Comparison of ENCODE assay signal across 20 cellular contexts in genomic region chr3:160090653-160091052, GRCh38.
DNase-seq lines count a peak whose midpoint lies in the region; ATAC-seq, FAIRE-seq and TF ChIP-seq lines count a peak whose summit lies in the region.
"Had no signal": no experiment of that assay in that cellular context is flagged by ENCODE, and none has a peak within 500 bp of the region (broad histone marks: within the 10 kb centered on the region; RNA-seq: fewer than 3 reads in every experiment).

No MANE protein-coding gene starts in this region.

- FAIRE-seq in bronchial epithelial cell (lab: Jason Lieb, UNC) = no peak
- FAIRE-seq: A549, G401.6, GM12891, GM18507 had no signal

- intact Hi-C loops in esophagus squamous epithelium (cut with DNase I) = no loop called here
- intact Hi-C loops in naive thymus-derived CD4-positive, alpha-beta T cell (cut with micrococcal nuclease) = no loop called here

- H3K4me3 ChIP-seq in bronchial epithelial cell (ENCODE audit: low read depth, low read length) (no peak overlapping the region), epithelial cell of esophagus (ENCODE audit: low read length) (no peak overlapping the region), esophagus squamous epithelium (no peak overlapping the region), mesendoderm (ENCODE audit: low read length) (no peak overlapping the region)
- H3K4me3 ChIP-seq in naive thymus-derived CD4-positive, alpha-beta T cell (ENCODE audit: low read length) = no peak overlapping the region
- H3K4me3 ChIP-seq: A549, BLaER1, GM23248, HAP-1 had no signal

- H3K4me1 Mint-ChIP-seq in naive thymus-derived CD4-positive, alpha-beta T cell = no peaks in the 10 kb centered on the region
- H3K4me1 Mint-ChIP-seq: CD14-positive monocyte; CD4-positive, alpha-beta memory T cell had no signal

- no peaks in the 10 kb centered on the region for H3K79me2 ChIP-seq in mesendoderm (ENCODE audit: control insufficient read depth, insufficient read depth, low read length)

- H3K4me1 ChIP-seq in esophagus squamous epithelium (peaks cover 0 to 3% (median 0%) of the 10 kb centered on the region in 3 donors), mesendoderm (ENCODE audit: control insufficient read depth, low read depth, low read length) (no peaks in the 10 kb centered on the region)
- no peaks in the 10 kb centered on the region for H3K4me1 ChIP-seq in naive thymus-derived CD4-positive, alpha-beta T cell (ENCODE audit: control insufficient read depth in 2 of 2, insufficient read depth in 2 of 2, low read length in 2 of 2)
- H3K4me1 ChIP-seq: A549, BLaER1, HAP-1 had no signal

- H3K23ac ChIP-seq in mesendoderm (ENCODE audit: low read length) = no peak overlapping the region

- H2BK120ac ChIP-seq in mesendoderm (ENCODE audit: low read depth, low read length) = no peak overlapping the region

- no peaks in the 10 kb centered on the region for H3K79me1 ChIP-seq in mesendoderm (ENCODE audit: low read length)

- POLR2A ChIA-PET in naive thymus-derived CD4-positive, alpha-beta T cell (lab: Charles Lee) = no interaction called here

- H3K4me3 Mint-ChIP-seq in naive thymus-derived CD4-positive, alpha-beta T cell = no peak overlapping the region
- H3K4me3 Mint-ChIP-seq: CD14-positive monocyte; CD4-positive, alpha-beta memory T cell had no signal

- no peak overlapping the region for H2AK5ac ChIP-seq in mesendoderm (ENCODE audit: low read length)

- DNase-seq in NCI-H82 (lab: John Stamatoyannopoulos, UW) (peak; percentile 52), NCI-H82 treated with DMSO at 0.1 percent for 48 hours (lab: John Stamatoyannopoulos, UW; ENCODE audit: unreplicated experiment) (no peak), bronchial epithelial cell (ENCODE audit: low read depth) (peak; percentile 41), epithelial cell of esophagus (ENCODE audit: low read depth) (peak; percentile 51), esophagus squamous epithelium (lab: John Stamatoyannopoulos, UW) (no peak), substantia nigra (lab: John Stamatoyannopoulos, UW) (no peak), mesendoderm (no peak)
- no peak for DNase-seq in naive thymus-derived CD4-positive, alpha-beta T cell
- DNase-seq: AML-193; CD4-positive, alpha-beta memory T cell; DMS79 treated with DMSO at 0.1 percent for 48 hours; GM23248 had no signal

- H4K8ac ChIP-seq in mesendoderm (ENCODE audit: low read depth, low read length) = no peak overlapping the region

- H3K9ac ChIP-seq in mesendoderm (ENCODE audit: low read length) = no peak overlapping the region
- H3K9ac ChIP-seq: BLaER1, GM23248 had no signal

- no peak overlapping the region for H3K4ac ChIP-seq in mesendoderm (ENCODE audit: low read depth, low read length)

- H3K56ac ChIP-seq in mesendoderm (ENCODE audit: low read length) = no peak overlapping the region

- peak overlapping the region in 3 of 4 donors; percentile 56 to 88 (median 73) for H3K27ac ChIP-seq in esophagus squamous epithelium
- no peak overlapping the region for H3K27ac ChIP-seq in substantia nigra (ENCODE audit: low read depth, low read length, poor library complexity, severe bottlenecking)
- H3K27ac ChIP-seq in mesendoderm (ENCODE audit: low read depth, low read length) = no peak overlapping the region
- no peak overlapping the region for H3K27ac ChIP-seq in naive thymus-derived CD4-positive, alpha-beta T cell (ENCODE audit: low read depth, low read length)
- H3K27ac ChIP-seq: 22Rv1, A549, BLaER1, GM23248 had no signal

- no peak overlapping the region for H3K4me2 ChIP-seq in mesendoderm (ENCODE audit: low read length)
- H3K4me2 ChIP-seq: A549, BLaER1 had no signal

- no peak overlapping the region for H2BK5ac ChIP-seq in mesendoderm (ENCODE audit: low read length)

- peaks cover 0 to 1% (median 0%) of the 10 kb centered on the region in 5 donors for H3K36me3 Mint-ChIP-seq in naive thymus-derived CD4-positive, alpha-beta T cell
- H3K36me3 Mint-ChIP-seq: CD14-positive monocyte; CD4-positive, alpha-beta memory T cell had no signal

- H3K27ac Mint-ChIP-seq in naive thymus-derived CD4-positive, alpha-beta T cell = no peak overlapping the region
- H3K27ac Mint-ChIP-seq: CD14-positive monocyte; CD4-positive, alpha-beta memory T cell had no signal

- H3K36me3 ChIP-seq in bronchial epithelial cell (ENCODE audit: control insufficient read depth, insufficient read depth, low read length) (no peaks in the 10 kb centered on the region), esophagus squamous epithelium (no peaks in the 10 kb centered on the region), mesendoderm (ENCODE audit: control insufficient read depth, insufficient read depth, low read length) (no peaks in the 10 kb centered on the region)
- H3K36me3 ChIP-seq in naive thymus-derived CD4-positive, alpha-beta T cell (ENCODE audit: control insufficient read depth in 2 of 3, insufficient read depth in 3 of 3, low read length in 3 of 3) = no peaks in the 10 kb centered on the region
- H3K36me3 ChIP-seq: BLaER1, HAP-1 had no signal

- H3K27me3 Mint-ChIP-seq in naive thymus-derived CD4-positive, alpha-beta T cell = no peaks in the 10 kb centered on the region
- H3K27me3 Mint-ChIP-seq: CD4-positive, alpha-beta memory T cell had no signal

- H3K9me3 Mint-ChIP-seq in naive thymus-derived CD4-positive, alpha-beta T cell = peaks cover 0 to 16% (median 0%) of the 10 kb centered on the region in 11 donors

- TF ChIP-seq POLR2A in esophagus squamous epithelium (IDR thresholded peaks at IDR 0.05) = no peak

- 82 to 84% methylated on average over 4 of the region's 4 CpGs for WGBS in esophagus squamous epithelium, 2 donors
- WGBS in mesendoderm (ENCODE audit: extremely low coverage, insufficient coverage, low lambda C conversion rate) = no CpG with 5 or more reads among the region's 4 CpGs

- no peak overlapping the region for H2BK15ac ChIP-seq in mesendoderm (replicated peaks; ENCODE audit: low read depth)

- CTCF ChIA-PET in naive thymus-derived CD4-positive, alpha-beta T cell (lab: Charles Lee) = no interaction called here

- H4K5ac ChIP-seq in mesendoderm (ENCODE audit: low read length) = no peak overlapping the region

- H3K18ac ChIP-seq in mesendoderm (ENCODE audit: low read length) = no peak overlapping the region

- H3K27me3 ChIP-seq in bronchial epithelial cell (ENCODE audit: control insufficient read depth, insufficient read depth, low read length) = no peaks in the 10 kb centered on the region
- no peaks in the 10 kb centered on the region for H3K27me3 ChIP-seq in esophagus squamous epithelium
- no peaks in the 10 kb centered on the region for H3K27me3 ChIP-seq in mesendoderm (ENCODE audit: insufficient read depth, low read length, poor library complexity)
- H3K27me3 ChIP-seq in naive thymus-derived CD4-positive, alpha-beta T cell (ENCODE audit: control insufficient read depth in 2 of 2, insufficient read depth in 2 of 2, low read length in 2 of 2) = no peaks in the 10 kb centered on the region
- H3K27me3 ChIP-seq: BLaER1 had no signal

- no peaks in the 10 kb centered on the region for H3K9me3 ChIP-seq in esophagus squamous epithelium
- H3K9me3 ChIP-seq in naive thymus-derived CD4-positive, alpha-beta T cell (ENCODE audit: control insufficient read depth in 2 of 3, low read length in 3 of 3) = no peaks in the 10 kb centered on the region
- H3K9me3 ChIP-seq: A549, BLaER1, HAP-1 had no signal

- TF ChIP-seq CTCF in bronchial epithelial cell (IDR thresholded peaks at IDR 0.05; ENCODE audit: insufficient read depth, low read length, severe bottlenecking) (no peak), epithelial cell of esophagus (IDR thresholded peaks at IDR 0.05; ENCODE audit: insufficient read depth, low read depth, low read length, missing control alignments) (no peak), esophagus squamous epithelium (IDR thresholded peaks at IDR 0.05) (no peak)

- no peak for ATAC-seq in naive thymus-derived CD4-positive, alpha-beta T cell
- ATAC-seq: A549 had no signal

Comparison
In these comparisons a context has a peak if more than half of its experiments do, and no peak if none do; other contexts are left out.
1. DNase-seq: peak in NCI-H82 (single experiment), bronchial epithelial cell (single experiment) and epithelial cell of esophagus (single experiment); none in NCI-H82 treated with DMSO at 0.1 percent for 48 hours (single experiment), esophagus squamous epithelium (single experiment), substantia nigra (0 of 49), mesendoderm (single experiment) and naive thymus-derived CD4-positive, alpha-beta T cell (0 of 9).
2. H3K27ac ChIP-seq: peak in esophagus squamous epithelium (3 of 4); none in substantia nigra (single experiment), mesendoderm (single experiment) and naive thymus-derived CD4-positive, alpha-beta T cell (single experiment).